ENCODE assay signal across 1 cellular context in the genomic region with DNA sequence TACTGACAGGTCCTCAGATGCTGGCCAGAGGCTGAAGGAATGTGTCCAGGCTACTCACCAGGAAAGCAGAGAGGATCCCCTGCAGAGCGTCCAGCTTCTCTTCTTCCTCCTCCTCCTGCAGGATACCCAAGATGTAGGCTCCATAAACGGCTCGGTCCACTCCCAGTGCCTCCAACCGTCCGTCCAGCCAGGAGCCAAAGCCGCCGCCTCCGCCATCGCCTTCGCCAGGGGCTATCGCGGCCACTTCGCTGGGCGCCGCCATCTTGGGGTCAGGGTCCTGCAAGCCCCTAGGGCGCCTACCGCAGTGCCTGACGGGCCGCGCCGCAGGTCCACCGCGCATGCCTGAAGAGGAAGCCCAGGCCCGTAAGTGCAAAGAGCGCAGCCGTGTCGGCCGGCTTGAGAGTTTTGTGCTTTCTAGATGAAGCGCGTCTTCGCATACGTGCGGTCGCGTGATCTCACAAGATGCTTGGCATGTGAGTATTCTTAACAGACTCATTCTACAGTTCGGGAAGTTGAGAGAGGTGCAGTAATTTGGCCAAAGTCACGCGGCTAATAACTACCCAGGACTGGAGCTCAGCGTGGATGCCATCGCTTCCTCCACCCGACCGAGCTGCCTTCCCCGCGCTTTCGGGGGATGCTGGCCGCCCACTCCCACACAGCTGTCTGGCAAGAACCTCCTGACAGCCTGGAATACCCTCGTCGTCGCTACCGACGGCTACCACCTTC.
TF ChIP-seq lines count a peak whose summit lies in the region.

Gene CCDC43, minus strand, starts transcription at position 285 of the 726 bp plus-strand sequence. Its CDS starts 23 bp downstream, at position 262.

TF ChIP-seq in HepG2, 621 proteins besides CTCF, POLR2A, EP300 and RAD21 (continued from another document and continues in another):
- TF ChIP-seq JUN (CRISPR knock-in tag; IDR thresholded peaks at IDR 0.05), result peak; percentile 57; the same call in 1 of the 2 replicates
- no peak; the same call in 1 of the 2 replicates for TF ChIP-seq TFE3 (CRISPR knock-in tag; IDR thresholded peaks at IDR 0.05)
- peak; percentile 81 for TF ChIP-seq MED1 (CRISPR knock-in tag; IDR thresholded peaks at IDR 0.05)
- peak; percentile 96; the same call in 1 of the 2 replicates for TF ChIP-seq CAMTA2 (CRISPR knock-in tag; IDR thresholded peaks at IDR 0.05; ENCODE audit: borderline replicate concordance)
- TF ChIP-seq ZNF382 (CRISPR knock-in tag; IDR thresholded peaks at IDR 0.05; ENCODE audit: borderline replicate concordance), result no peak; the same call in 1 of the 2 replicates
- peak; percentile 34; the same call in 1 of the 2 replicates for TF ChIP-seq ATF2 (CRISPR knock-in tag; IDR thresholded peaks at IDR 0.05)
- TF ChIP-seq ZNF713 (CRISPR knock-in tag; IDR thresholded peaks at IDR 0.05), result peak; percentile 95; the same call in 1 of the 2 replicates
- TF ChIP-seq ZNF451 (CRISPR knock-in tag; IDR thresholded peaks at IDR 0.05), result peak; percentile 60; the same call in 1 of the 2 replicates
- peak; percentile 89 for TF ChIP-seq YEATS4 (CRISPR knock-in tag; IDR thresholded peaks at IDR 0.05; ENCODE audit: borderline replicate concordance)
- TF ChIP-seq ZNF207 (IDR thresholded peaks at IDR 0.05; ENCODE audit: borderline replicate concordance), result no peak
- peak; percentile 99 for TF ChIP-seq SALL2 (CRISPR knock-in tag; IDR thresholded peaks at IDR 0.05)
- TF ChIP-seq, protein P1, sequence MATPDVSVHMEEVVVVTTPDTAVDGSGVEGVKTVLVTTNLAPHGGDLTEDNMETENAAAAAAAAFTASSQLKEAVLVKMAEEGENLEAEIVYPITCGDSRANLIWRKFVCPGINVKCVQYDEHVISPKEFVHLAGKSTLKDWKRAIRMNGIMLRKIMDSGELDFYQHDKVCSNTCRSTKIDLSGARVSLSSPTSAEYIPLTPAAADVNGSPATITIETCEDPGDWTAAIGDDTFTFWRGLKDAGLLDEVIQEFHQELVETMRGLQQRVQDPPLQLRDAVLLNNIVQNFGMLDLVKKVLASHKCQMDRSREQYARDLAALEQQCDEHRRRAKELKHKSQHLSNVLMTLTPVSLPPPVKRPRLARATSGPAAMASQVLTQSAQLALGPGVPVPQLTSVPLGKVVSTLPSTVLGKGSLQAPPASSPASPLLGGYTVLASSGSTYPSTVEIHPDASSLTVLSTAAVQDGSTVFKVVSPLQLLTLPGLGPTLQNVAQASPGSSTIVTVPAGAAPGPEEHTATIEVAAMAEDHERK (CRISPR knock-in tag; IDR thresholded peaks at IDR 0.05; ENCODE audit: low read depth), result no peak
- TF ChIP-seq, protein P2, sequence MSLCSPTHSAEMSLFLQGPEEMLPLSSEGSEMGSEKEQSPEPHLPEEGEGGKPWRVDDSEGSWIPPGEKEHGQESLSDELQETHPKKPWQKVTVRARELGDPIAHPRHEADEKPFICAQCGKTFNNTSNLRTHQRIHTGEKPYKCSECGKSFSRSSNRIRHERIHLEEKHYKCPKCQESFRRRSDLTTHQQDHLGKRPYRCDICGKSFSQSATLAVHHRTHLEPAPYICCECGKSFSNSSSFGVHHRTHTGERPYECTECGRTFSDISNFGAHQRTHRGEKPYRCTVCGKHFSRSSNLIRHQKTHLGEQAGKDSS (CRISPR knock-in tag; IDR thresholded peaks at IDR 0.05; ENCODE audit: borderline replicate concordance, low read depth), result peak; percentile 66; the same call in 1 of the 2 replicates
- no peak for TF ChIP-seq ADNP (CRISPR knock-in tag; IDR thresholded peaks at IDR 0.05)
- 0 out of 2 replicates have a peak, but pooled peaks have one; percentile 72 for TF ChIP-seq POLR2AphosphoS2 (IDR thresholded peaks at IDR 0.05; ENCODE audit: low read depth, low read length)
- peak; percentile 41; the same call in 1 of the 2 replicates for TF ChIP-seq NFYB (CRISPR knock-in tag; IDR thresholded peaks at IDR 0.05)
- TF ChIP-seq ZBTB38 (CRISPR knock-in tag; IDR thresholded peaks at IDR 0.05), result peak; percentile 95
- peak; percentile 85; the same call in 1 of the 2 replicates for TF ChIP-seq SATB2 (CRISPR knock-in tag; IDR thresholded peaks at IDR 0.05)
- TF ChIP-seq ATF7 (IDR thresholded peaks at IDR 0.05), result no peak
- TF ChIP-seq ATF7 (CRISPR knock-in tag; IDR thresholded peaks at IDR 0.05), result peak; percentile 78
- TF ChIP-seq ZFP36L2 (CRISPR knock-in tag; IDR thresholded peaks at IDR 0.05), result no peak
- TF ChIP-seq ZNF552 (CRISPR knock-in tag; IDR thresholded peaks at IDR 0.05; ENCODE audit: borderline replicate concordance), result peak; percentile 91
- TF ChIP-seq CHD4 (IDR thresholded peaks at IDR 0.05; ENCODE audit: borderline replicate concordance, low read length), result no peak
- peak; percentile 98 for TF ChIP-seq ZNF883 (CRISPR knock-in tag; IDR thresholded peaks at IDR 0.05; ENCODE audit: not compliant biosample characterization)
- TF ChIP-seq SKI (IDR thresholded peaks at IDR 0.05; ENCODE audit: partially characterized antibody), result peak; percentile 29
- no peak for TF ChIP-seq SMC3 (IDR thresholded peaks at IDR 0.05; ENCODE audit: low read length)
- peak; percentile 70; the same call in 1 of the 2 replicates for TF ChIP-seq ESRRA (CRISPR knock-in tag; IDR thresholded peaks at IDR 0.05; ENCODE audit: low read depth)
- no peak for TF ChIP-seq KDM6A (CRISPR knock-in tag; IDR thresholded peaks at IDR 0.05; ENCODE audit: low read depth)
- peak; percentile 77; the same call in 1 of the 2 replicates for TF ChIP-seq ZHX2 (IDR thresholded peaks at IDR 0.05; ENCODE audit: low read depth)
- no peak for TF ChIP-seq ZHX2 (CRISPR knock-in tag; IDR thresholded peaks at IDR 0.05; ENCODE audit: borderline replicate concordance)
- TF ChIP-seq, protein P3, sequence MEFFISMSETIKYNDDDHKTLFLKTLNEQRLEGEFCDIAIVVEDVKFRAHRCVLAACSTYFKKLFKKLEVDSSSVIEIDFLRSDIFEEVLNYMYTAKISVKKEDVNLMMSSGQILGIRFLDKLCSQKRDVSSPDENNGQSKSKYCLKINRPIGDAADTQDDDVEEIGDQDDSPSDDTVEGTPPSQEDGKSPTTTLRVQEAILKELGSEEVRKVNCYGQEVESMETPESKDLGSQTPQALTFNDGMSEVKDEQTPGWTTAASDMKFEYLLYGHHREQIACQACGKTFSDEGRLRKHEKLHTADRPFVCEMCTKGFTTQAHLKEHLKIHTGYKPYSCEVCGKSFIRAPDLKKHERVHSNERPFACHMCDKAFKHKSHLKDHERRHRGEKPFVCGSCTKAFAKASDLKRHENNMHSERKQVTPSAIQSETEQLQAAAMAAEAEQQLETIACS (CRISPR knock-in tag; IDR thresholded peaks at IDR 0.05), result peak; percentile 54; the same call in 1 of the 2 replicates
- TF ChIP-seq ZNF501 (CRISPR knock-in tag; IDR thresholded peaks at IDR 0.05), result peak; percentile 94
- peak; percentile 96 for TF ChIP-seq PHF8 (CRISPR knock-in tag; IDR thresholded peaks at IDR 0.05)
- peak; percentile 79 for TF ChIP-seq HOXD1 (CRISPR knock-in tag; IDR thresholded peaks at IDR 0.05)
- TF ChIP-seq ZNF614 (CRISPR knock-in tag; IDR thresholded peaks at IDR 0.05; ENCODE audit: borderline replicate concordance), result peak; percentile 89
- peak; percentile 72 for TF ChIP-seq HNF4G (IDR thresholded peaks at IDR 0.05; ENCODE audit: borderline replicate concordance, low read depth, low read length)
- TF ChIP-seq HNF4G (CRISPR knock-in tag; IDR thresholded peaks at IDR 0.05; ENCODE audit: borderline replicate concordance, low read depth), result peak; percentile 91
- TF ChIP-seq ZKSCAN8 (CRISPR knock-in tag; IDR thresholded peaks at IDR 0.05; ENCODE audit: borderline replicate concordance), result 0 out of 2 replicates have a peak, but pooled peaks have one; percentile 62
- TF ChIP-seq, protein P4, sequence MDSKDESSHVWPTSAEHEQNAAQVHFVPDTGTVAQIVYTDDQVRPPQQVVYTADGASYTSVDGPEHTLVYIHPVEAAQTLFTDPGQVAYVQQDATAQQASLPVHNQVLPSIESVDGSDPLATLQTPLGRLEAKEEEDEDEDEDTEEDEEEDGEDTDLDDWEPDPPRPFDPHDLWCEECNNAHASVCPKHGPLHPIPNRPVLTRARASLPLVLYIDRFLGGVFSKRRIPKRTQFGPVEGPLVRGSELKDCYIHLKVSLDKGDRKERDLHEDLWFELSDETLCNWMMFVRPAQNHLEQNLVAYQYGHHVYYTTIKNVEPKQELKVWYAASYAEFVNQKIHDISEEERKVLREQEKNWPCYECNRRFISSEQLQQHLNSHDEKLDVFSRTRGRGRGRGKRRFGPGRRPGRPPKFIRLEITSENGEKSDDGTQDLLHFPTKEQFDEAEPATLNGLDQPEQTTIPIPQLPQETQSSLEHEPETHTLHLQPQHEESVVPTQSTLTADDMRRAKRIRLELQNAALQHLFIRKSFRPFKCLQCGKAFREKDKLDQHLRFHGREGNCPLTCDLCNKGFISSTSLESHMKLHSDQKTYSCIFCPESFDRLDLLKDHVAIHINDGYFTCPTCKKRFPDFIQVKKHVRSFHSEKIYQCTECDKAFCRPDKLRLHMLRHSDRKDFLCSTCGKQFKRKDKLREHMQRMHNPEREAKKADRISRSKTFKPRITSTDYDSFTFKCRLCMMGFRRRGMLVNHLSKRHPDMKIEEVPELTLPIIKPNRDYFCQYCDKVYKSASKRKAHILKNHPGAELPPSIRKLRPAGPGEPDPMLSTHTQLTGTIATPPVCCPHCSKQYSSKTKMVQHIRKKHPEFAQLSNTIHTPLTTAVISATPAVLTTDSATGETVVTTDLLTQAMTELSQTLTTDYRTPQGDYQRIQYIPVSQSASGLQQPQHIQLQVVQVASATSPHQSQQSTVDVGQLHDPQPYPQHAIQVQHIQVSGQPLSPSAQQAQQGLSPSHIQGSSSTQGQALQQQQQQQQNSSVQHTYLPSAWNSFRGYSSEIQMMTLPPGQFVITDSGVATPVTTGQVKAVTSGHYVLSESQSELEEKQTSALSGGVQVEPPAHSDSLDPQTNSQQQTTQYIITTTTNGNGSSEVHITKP (CRISPR knock-in tag; IDR thresholded peaks at IDR 0.05; ENCODE audit: low read depth), result no peak
- TF ChIP-seq RAD51 (IDR thresholded peaks at IDR 0.05; ENCODE audit: borderline replicate concordance), result no peak
- no peak for TF ChIP-seq TCF12 (IDR thresholded peaks at IDR 0.05)
- peak; percentile 87 for TF ChIP-seq TCF12 (CRISPR knock-in tag; IDR thresholded peaks at IDR 0.05)
- peak; percentile 97 for TF ChIP-seq HDAC1 (CRISPR knock-in tag; IDR thresholded peaks at IDR 0.05)
- peak; percentile 81; the same call in 1 of the 2 replicates for TF ChIP-seq ZNF570 (CRISPR knock-in tag; IDR thresholded peaks at IDR 0.05; ENCODE audit: borderline replicate concordance)
- peak; percentile 95 for TF ChIP-seq DR1 (CRISPR knock-in tag; IDR thresholded peaks at IDR 0.05)
- TF ChIP-seq SAFB2 (CRISPR knock-in tag; IDR thresholded peaks at IDR 0.05; ENCODE audit: borderline replicate concordance, low read depth), result peak; percentile 95
- no peak for TF ChIP-seq CBX2 (IDR thresholded peaks at IDR 0.05; ENCODE audit: low read depth, low read length)
- TF ChIP-seq CBX2 (CRISPR knock-in tag; IDR thresholded peaks at IDR 0.05; ENCODE audit: low read depth), result no peak
